In genomic region chr6:159128978-159129377, GRCh38 we compare ENCODE assay signal across 24 cellular contexts. TPM values are rescaled to one million over a fixed set of nuclear protein-coding genes. Genes with fewer than 3 reads are reported as not detected.
"Had no signal": no experiment of that assay in that cellular context is flagged by ENCODE, and none has a peak within 500 bp of the region (broad histone marks: within the 10 kb centered on the region; RNA-seq: fewer than 3 reads in every experiment).

No MANE protein-coding gene starts in this region.

- H3K4me3 ChIP-seq: SJSA1, SK-N-MC had no signal

- H3K27ac ChIP-seq: HL-60, SJSA1, SK-N-MC had no signal

- FAIRE-seq: HTR-8/SVneo, RCC 7860 had no signal

- H3K9me3 ChIP-seq: SJSA1 had no signal

- H3K27me3 ChIP-seq: SJSA1 had no signal

- DNase-seq: Karpas-422, KG1, MM.1S, NCI-H1092 treated with DMSO at 0.1 percent for 48 hours, NCI-H1436, NCI-H187, NCI-H2029, NCI-H2081 treated with DMSO at 0.1 percent for 48 hours, NCI-H2171, NCI-H226, NCI-H446, NCI-H510A, NCI-H524 treated with DMSO at 0.1 percent for 48 hours, NCI-H69, NCI-H774, Right ventricle myocardium superior, RPMI8226, SIG-M5 had no signal

- H3K36me3 ChIP-seq: SJSA1 had no signal

RNA-seq across cellular contexts. Expression of gene FNDC1, which starts 40.2 kb away (rescaled TPM):
- total RNA-seq: M059J had no signal
